ENCODE assay signal across 1 cellular context in the genomic region with DNA sequence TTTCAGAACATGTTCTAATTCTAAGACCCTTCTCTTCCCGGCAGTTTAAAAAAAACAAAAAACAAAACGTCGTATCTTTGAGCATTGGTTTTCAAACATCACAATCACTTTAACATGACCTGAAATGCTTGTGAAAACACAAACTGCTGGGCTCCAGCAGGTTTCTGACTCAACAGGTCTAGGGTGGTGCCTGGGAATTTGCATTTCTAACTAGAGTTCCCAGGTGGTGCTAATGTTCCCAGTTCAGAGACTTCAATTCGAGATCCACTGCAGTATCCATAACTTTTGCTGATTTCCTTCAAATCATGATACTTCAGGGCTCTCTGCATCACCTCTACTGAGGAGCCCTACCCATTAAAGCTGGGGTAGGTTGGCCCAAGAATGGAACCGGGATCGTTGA.
TF ChIP-seq lines count a peak whose summit lies in the region.

No MANE protein-coding gene starts in this region.

TF ChIP-seq in SK-N-SH, 30 proteins besides CTCF, POLR2A, EP300 and RAD21 (continued from another document):
- TF ChIP-seq, protein P1, sequence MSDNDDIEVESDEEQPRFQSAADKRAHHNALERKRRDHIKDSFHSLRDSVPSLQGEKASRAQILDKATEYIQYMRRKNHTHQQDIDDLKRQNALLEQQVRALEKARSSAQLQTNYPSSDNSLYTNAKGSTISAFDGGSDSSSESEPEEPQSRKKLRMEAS (IDR thresholded peaks at IDR 0.05; ENCODE audit: low read depth): no peak
